ENCODE assay signal across 19 cellular contexts in the genomic region with DNA sequence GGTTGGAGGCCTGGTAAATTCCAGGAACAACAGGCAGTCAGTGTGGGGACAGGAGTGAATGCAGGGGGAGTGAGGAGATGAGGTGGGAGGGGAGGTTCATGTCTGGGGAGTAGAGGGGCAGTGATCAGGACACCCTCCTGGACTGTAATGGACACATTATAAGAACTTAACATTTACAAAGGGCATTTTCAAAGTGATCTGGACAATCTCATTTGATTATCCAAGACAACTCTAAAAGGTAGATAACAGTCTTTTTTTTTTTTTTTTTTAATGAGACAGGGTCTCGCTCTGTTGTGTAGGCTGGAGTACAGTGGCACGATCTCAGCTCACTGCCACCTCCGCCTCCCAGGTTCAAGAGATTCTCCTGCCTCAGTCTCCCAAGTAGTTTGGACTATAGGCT. TPM values are rescaled to one million over a fixed set of nuclear protein-coding genes. Genes with fewer than 3 reads are reported as not detected.
A peak's percentile ranks its signal among the peaks of the same experiment; 100 is the strongest.
DNase-seq lines count a peak whose midpoint lies in the region; ATAC-seq and TF ChIP-seq lines count a peak whose summit lies in the region.
"Had no signal": no experiment of that assay in that cellular context is flagged by ENCODE, and none has a peak within 500 bp of the region (broad histone marks: within the 10 kb centered on the region; RNA-seq: fewer than 3 reads in every experiment).

No MANE protein-coding gene starts in this region.

- peaks cover 20% of the 10 kb centered on the region for H3K4me1 Mint-ChIP-seq in CD4-positive, alpha-beta T cell (ENCODE audit: low read depth)
- H3K4me1 Mint-ChIP-seq in chondrocyte (ENCODE audit: low read depth) = peaks cover 54% of the 10 kb centered on the region
- peaks cover 59% of the 10 kb centered on the region for H3K4me1 Mint-ChIP-seq in neural progenitor cell
- peaks cover 9% of the 10 kb centered on the region for H3K4me1 Mint-ChIP-seq in activated CD8-positive, alpha-beta memory T cell treated with anti-CD3 and anti-CD28 coated beads, Interleukin-2, amount 10 ng/mL, durations not matched to agents 7 days and 5 days

- peaks cover 23% of the 10 kb centered on the region for H3K4me1 ChIP-seq in neural progenitor cell
- H3K4me1 ChIP-seq in foreskin keratinocyte = no peaks in the 10 kb centered on the region

- H3K79me2 ChIP-seq in neural progenitor cell (ENCODE audit: low read depth) = peaks cover 100% of the 10 kb centered on the region

- H3K27me3 ChIP-seq in CD4-positive, alpha-beta T cell (ENCODE audit: control insufficient read depth, insufficient read depth, low read length) = no peaks in the 10 kb centered on the region
- H3K27me3 ChIP-seq in neural progenitor cell = no peaks in the 10 kb centered on the region
- H3K27me3 ChIP-seq in foreskin keratinocyte = peaks cover 18% of the 10 kb centered on the region

- no peak overlapping the region for H3K4me2 ChIP-seq in neural progenitor cell
- H3K4me2 ChIP-seq: BLaER1 had no signal

- CTCF ChIA-PET in CD4-positive, alpha-beta T cell (lab: Charles Lee) = no interaction called here
- CTCF ChIA-PET in activated CD8-positive, alpha-beta memory T cell treated with anti-CD3 and anti-CD28 coated beads, Interleukin-2, amount 10 ng/mL, durations not matched to agents 7 days and 5 days (lab: Charles Lee) = interaction anchor here (1.0 kb wide), 1 partner anchor 11 kb away, joined by 3 read pairs; no protein-coding TSS in a partner anchor

- no peaks in the 10 kb centered on the region for H3F3A ChIP-seq in neural progenitor cell (ENCODE audit: low read depth)

- no peak for ATAC-seq in CD4-positive, alpha-beta T cell (ENCODE audit: poor library complexity)
- ATAC-seq in foreskin keratinocyte (no peak), GM18858 (IDR thresholded peaks at IDR 0.05; ENCODE audit: unreplicated experiment) (no peak), HG02623 (IDR thresholded peaks at IDR 0.05; ENCODE audit: unreplicated experiment) (no peak)
- no peak for ATAC-seq in activated CD8-positive, alpha-beta memory T cell treated with anti-CD3 and anti-CD28 coated beads, Interleukin-2, amount 10 ng/mL, durations not matched to agents 7 days and 5 days
- ATAC-seq: CD8-positive, alpha-beta T cell; GM12878; HepG2 had no signal

- no peaks in the 10 kb centered on the region for H3K27me3 Mint-ChIP-seq in CD4-positive, alpha-beta T cell
- no peaks in the 10 kb centered on the region for H3K27me3 Mint-ChIP-seq in chondrocyte (ENCODE audit: low read depth)
- H3K27me3 Mint-ChIP-seq in neural progenitor cell (ENCODE audit: insufficient read depth, low read depth) = peaks cover 5% of the 10 kb centered on the region
- peaks cover 33% of the 10 kb centered on the region for H3K27me3 Mint-ChIP-seq in activated CD8-positive, alpha-beta memory T cell treated with anti-CD3 and anti-CD28 coated beads, Interleukin-2, amount 10 ng/mL, durations not matched to agents 7 days and 5 days

- no peak overlapping the region for H3K4me3 ChIP-seq in neural progenitor cell
- H3K4me3 ChIP-seq: BLaER1, GM12878 had no signal

- peak overlapping the region; percentile 30 for H3K4me3 Mint-ChIP-seq in CD4-positive, alpha-beta T cell
- H3K4me3 Mint-ChIP-seq in chondrocyte (ENCODE audit: unreplicated experiment) = no peak overlapping the region
- peak overlapping the region; percentile 27 for H3K4me3 Mint-ChIP-seq in neural progenitor cell
- H3K4me3 Mint-ChIP-seq in activated CD8-positive, alpha-beta memory T cell treated with anti-CD3 and anti-CD28 coated beads, Interleukin-2, amount 10 ng/mL, durations not matched to agents 7 days and 5 days = no peak overlapping the region
- H3K4me3 Mint-ChIP-seq: CD14-positive monocyte; CD8-positive, alpha-beta T cell; IgD-negative memory B cell had no signal

- no peaks in the 10 kb centered on the region for H3K9me3 ChIP-seq in CD4-positive, alpha-beta T cell (ENCODE audit: control insufficient read depth, low read length)
- no peaks in the 10 kb centered on the region for H3K9me3 ChIP-seq in neural progenitor cell (ENCODE audit: low read depth)
- H3K9me3 ChIP-seq: BLaER1 had no signal

- H3K36me3 Mint-ChIP-seq in CD4-positive, alpha-beta T cell (ENCODE audit: low read depth) = no peaks in the 10 kb centered on the region
- H3K36me3 Mint-ChIP-seq in chondrocyte (ENCODE audit: low read depth) = no peaks in the 10 kb centered on the region
- peaks cover 19% of the 10 kb centered on the region for H3K36me3 Mint-ChIP-seq in neural progenitor cell
- no peaks in the 10 kb centered on the region for H3K36me3 Mint-ChIP-seq in activated CD8-positive, alpha-beta memory T cell treated with anti-CD3 and anti-CD28 coated beads, Interleukin-2, amount 10 ng/mL, durations not matched to agents 7 days and 5 days
- H3K36me3 Mint-ChIP-seq: CD14-positive monocyte; CD8-positive, alpha-beta T cell had no signal

- no peaks in the 10 kb centered on the region for H3K36me3 ChIP-seq in neural progenitor cell

- DNase-seq in CD4-positive, alpha-beta T cell = no peak
- DNase-seq in SK-N-DZ (ENCODE audit: low spot score) (peak; percentile 78), chondrocyte (ENCODE audit: low spot score) (no peak), neural progenitor cell (ENCODE audit: low spot score) (no peak), foreskin keratinocyte (no peak)
- no peak for DNase-seq in activated CD8-positive, alpha-beta memory T cell treated with anti-CD3 and anti-CD28 coated beads, Interleukin-2, amount 10 ng/mL, durations not matched to agents 7 days and 5 days
- DNase-seq: 8988T; Calu3; CD8-positive, alpha-beta T cell; DMS79 treated with DMSO at 0.1 percent for 48 hours; GF-D8; HCEC 1CT had no signal

- TF ChIP-seq CTCF in CD4-positive, alpha-beta T cell (IDR thresholded peaks at IDR 0.05) = no peak
- no peak for TF ChIP-seq CTCF in chondrocyte (IDR thresholded peaks at IDR 0.05)
- no peak for TF ChIP-seq CTCF in neural progenitor cell (IDR thresholded peaks at IDR 0.05)
- no peak for TF ChIP-seq CTCF in foreskin keratinocyte (conservative IDR thresholded peaks at IDR 0.05)

- no peak overlapping the region for H3K27ac ChIP-seq in CD4-positive, alpha-beta T cell (ENCODE audit: low read depth, low read length)
- no peak overlapping the region for H3K27ac ChIP-seq in neural progenitor cell
- H3K27ac ChIP-seq in foreskin keratinocyte = no peak overlapping the region
- H3K27ac ChIP-seq: BLaER1 had no signal

- no peak overlapping the region for H3K27ac Mint-ChIP-seq in CD4-positive, alpha-beta T cell
- H3K27ac Mint-ChIP-seq in chondrocyte (ENCODE audit: unreplicated experiment) (peak overlapping the region; percentile 95), neural progenitor cell (peak overlapping the region; percentile 77)
- no peak overlapping the region for H3K27ac Mint-ChIP-seq in activated CD8-positive, alpha-beta memory T cell treated with anti-CD3 and anti-CD28 coated beads, Interleukin-2, amount 10 ng/mL, durations not matched to agents 7 days and 5 days
- H3K27ac Mint-ChIP-seq: CD8-positive, alpha-beta T cell; IgD-negative memory B cell had no signal

- no peak overlapping the region for H2AFZ ChIP-seq in neural progenitor cell (replicated peaks)

- POLR2A ChIA-PET in CD4-positive, alpha-beta T cell (lab: Charles Lee) = no interaction called here

- intact Hi-C loops in CD4-positive, alpha-beta T cell (cut with DNase I, micrococcal nuclease) = no loop called here

- H4K20me1 ChIP-seq in neural progenitor cell (ENCODE audit: low read depth) = peaks cover 100% of the 10 kb centered on the region

- H3K9me3 Mint-ChIP-seq in CD4-positive, alpha-beta T cell = no peaks in the 10 kb centered on the region
- no peaks in the 10 kb centered on the region for H3K9me3 Mint-ChIP-seq in chondrocyte (ENCODE audit: low read depth)
- no peaks in the 10 kb centered on the region for H3K9me3 Mint-ChIP-seq in neural progenitor cell
- no peaks in the 10 kb centered on the region for H3K9me3 Mint-ChIP-seq in activated CD8-positive, alpha-beta memory T cell treated with anti-CD3 and anti-CD28 coated beads, Interleukin-2, amount 10 ng/mL, durations not matched to agents 7 days and 5 days (ENCODE audit: low read depth)
- H3K9me3 Mint-ChIP-seq: CD8-positive, alpha-beta T cell; IgD-negative memory B cell had no signal

- no peak overlapping the region for H3K9ac ChIP-seq in neural progenitor cell
- H3K9ac ChIP-seq: BLaER1 had no signal

RNA-seq across cellular contexts. Expression of gene SDK2, which starts 5.7 kb away (rescaled TPM):
- total RNA-seq in CD4-positive, alpha-beta T cell = 1 to 10 TPM; 8.1 to 8.2 TPM
- polyA plus RNA-seq in SK-N-DZ (2014; cell fraction: cytosol; rRNA removed) = 1.7 and 2.4 TPM in 2 replicates
- 0.85 and 1.3 TPM in 2 replicates for polyA plus RNA-seq in SK-N-DZ (2014; cell fraction: nucleus; rRNA removed)
- total RNA-seq in chondrocyte (15.8 to 38.5 TPM (median 16.2 TPM) in 3 replicates), neural progenitor cell (ENCODE audit: low replicate concordance) (15.3 and 39.9 TPM in 2 replicates), foreskin keratinocyte (3.0 and 3.4 TPM in 2 replicates)
- 0.84 and 0.93 TPM in 2 replicates for polyA plus RNA-seq in foreskin keratinocyte
- 1 to 10 TPM in 1 of 2 experiments, under 1 TPM in 1; 0.09 to 3.7 TPM for total RNA-seq in activated CD8-positive, alpha-beta memory T cell treated with anti-CD3 and anti-CD28 coated beads, Interleukin-2, amount 10 ng/mL, durations not matched to agents 7 days and 5 days
- total RNA-seq: Calu3, HepG2 had no signal
- polyA plus RNA-seq: CD14-positive monocyte, HepG2 had no signal

Comparison
In these comparisons a context has a peak if more than half of its experiments do, and no peak if none do; other contexts are left out.
1. H3K27ac Mint-ChIP-seq: peak in chondrocyte (single experiment) and neural progenitor cell (single experiment); none in CD4-positive, alpha-beta T cell (single experiment) and activated CD8-positive, alpha-beta memory T cell treated with anti-CD3 and anti-CD28 coated beads, Interleukin-2, amount 10 ng/mL, durations not matched to agents 7 days and 5 days (single experiment).
2. H3K4me3 Mint-ChIP-seq: peak in CD4-positive, alpha-beta T cell (single experiment) and neural progenitor cell (single experiment); none in chondrocyte (single experiment) and activated CD8-positive, alpha-beta memory T cell treated with anti-CD3 and anti-CD28 coated beads, Interleukin-2, amount 10 ng/mL, durations not matched to agents 7 days and 5 days (single experiment).